8 cellular contexts compared by ENCODE assay signal in genomic region chr19:27802293-27802692, GRCh38.
DNase-seq lines count a peak whose midpoint lies in the region; ATAC-seq and TF ChIP-seq lines count a peak whose summit lies in the region.
"Not testable (repeated sequence)": the region's sequence is repeated elsewhere in the genome, so short reads cannot be mapped to it uniquely, and the experiment has no call there.

No MANE protein-coding gene starts in this region.

- not testable (repeated sequence) for H4K5ac ChIP-seq in H9 (ENCODE audit: insufficient read length, low read depth, low read length)

- not testable (repeated sequence) for H3K14ac ChIP-seq in H9 (ENCODE audit: insufficient read depth, low read length)

- not testable (repeated sequence) for H3K4me1 ChIP-seq in BE2C; H9 (ENCODE audit: insufficient read depth, low read length); OCI-LY7 (ENCODE audit: insufficient read depth, low read length, poor library complexity, severe bottlenecking); lower lobe of right lung

- peak; percentile 36 for TF ChIP-seq CTCF in BE2C (IDR thresholded peaks at IDR 0.05; ENCODE audit: low read depth, low read length)
- TF ChIP-seq CTCF in H9 (conservative IDR thresholded peaks at IDR 0.05): peak; percentile 69
- TF ChIP-seq CTCF in OCI-LY7 (conservative IDR thresholded peaks at IDR 0.05; ENCODE audit: low read length): peak; percentile 50
- peak in 35 of 56 donors; percentile 8 to 55 (median 27) for TF ChIP-seq CTCF in dorsolateral prefrontal cortex (IDR thresholded peaks at IDR 0.05 in 54 of 56, conservative IDR thresholded peaks at IDR 0.05 in 2 of 56; ENCODE audit: low read depth in 1 of 56, partially characterized antibody in 56 of 56)
- TF ChIP-seq CTCF in lower lobe of right lung (IDR thresholded peaks at IDR 0.05): peak; percentile 34

- not testable (repeated sequence) for H3K27me3 ChIP-seq in BE2C; H9 (ENCODE audit: insufficient read depth, low read length); dorsolateral prefrontal cortex; lower lobe of right lung (ENCODE audit: low read depth)

- not testable (repeated sequence) for H3K56ac ChIP-seq in H9 (ENCODE audit: insufficient read length, low read depth, low read length)

- not testable (repeated sequence) for H2AK5ac ChIP-seq in H9 (ENCODE audit: insufficient read length, low read length)

- not testable (repeated sequence) for H3K4me1 Mint-ChIP-seq in H9

- not testable (repeated sequence) for H3K23me2 ChIP-seq in H9 (ENCODE audit: insufficient read length, low read depth, low read length, poor library complexity, severe bottlenecking)

- not testable (repeated sequence) for H3K27me3 Mint-ChIP-seq in H9 (ENCODE audit: low read depth)

- H3K27ac Mint-ChIP-seq in H9: not testable (repeated sequence)

- CTCF ChIA-PET in OCI-LY7 (lab: Charles Lee; ENCODE audit: unreplicated experiment): not testable (repeated sequence)

- BruUV-seq in OCI-LY7 (replicated peaks; lab: Mats Ljungman, UMichigan): not testable (repeated sequence)

- POLR2A ChIA-PET in OCI-LY7 (lab: Charles Lee): not testable (repeated sequence)

- H3K36me3 ChIP-seq in BE2C: not testable (repeated sequence)
- H3K36me3 ChIP-seq in OCI-LY7 (ENCODE audit: insufficient read depth, low read length): peaks cover 77% of the 10 kb centered on the region
- H3K36me3 ChIP-seq in lower lobe of right lung: peaks cover 29% of the 10 kb centered on the region

- H3K9ac ChIP-seq in H9 (ENCODE audit: extremely low read depth, insufficient read length, low read length): not testable (repeated sequence)

- not testable (repeated sequence) for ATAC-seq in lower lobe of right lung

- DNase-seq in BE2C (peak; percentile 47), H9 (peak; percentile 50), dorsolateral prefrontal cortex (peak in 7 of 10 donors; percentile 39 to 65 (median 52)), head of caudate nucleus (peak in 26 of 42 donors; percentile 3 to 53 (median 30))
- not testable (repeated sequence) for DNase-seq in OCI-LY7 (ENCODE audit: low spot score); lower lobe of right lung
- peak; percentile 12 for DNase-seq in activated CD4-positive, alpha-beta T cell treated with anti-CD3 and anti-CD28 coated beads for 48 hours
- DNase-seq in stimulated activated CD4-positive, alpha-beta T cell treated with anti-CD3 and anti-CD28 coated beads, Interleukin-15, amount 100 ng/mL, for 24 hours: peak; percentile 15

- H3K4ac ChIP-seq in H9 (ENCODE audit: low read depth, low read length): not testable (repeated sequence)

- not testable (repeated sequence) for H2BK5ac ChIP-seq in H9 (ENCODE audit: insufficient read length, low read length)

- not testable (repeated sequence) for H3K9me2 ChIP-seq in OCI-LY7 (ENCODE audit: insufficient read depth, low read length)

- not testable (repeated sequence) for H3K18ac ChIP-seq in H9 (ENCODE audit: insufficient read length, low read depth, low read length)

- not testable (repeated sequence) for H3K4me3 Mint-ChIP-seq in H9

- H4K8ac ChIP-seq in H9 (replicated peaks; ENCODE audit: insufficient read length, low read depth, low read length): not testable (repeated sequence)

- not testable (repeated sequence) for H3K79me1 ChIP-seq in H9 (ENCODE audit: insufficient read depth, low read depth, low read length, poor library complexity, severe bottlenecking)

- not testable (repeated sequence) for H3K4me3 ChIP-seq in BE2C (ENCODE audit: low read depth, low read length); OCI-LY7 (ENCODE audit: low read depth, low read length, poor library complexity, severe bottlenecking); dorsolateral prefrontal cortex; lower lobe of right lung

- H2AFZ ChIP-seq in H9 (ENCODE audit: low read length); OCI-LY7 (ENCODE audit: low read length): not testable (repeated sequence)

- no CpG with 5 or more reads among the region's 15 CpGs for WGBS in H9 (ENCODE audit: extremely low coverage, insufficient read length, low lambda C conversion rate)

- not testable (repeated sequence) for H4K20me1 ChIP-seq in H9 (ENCODE audit: control insufficient read depth, insufficient read depth, insufficient read length); OCI-LY7 (ENCODE audit: insufficient read depth, low read length)

- H3K27ac ChIP-seq in H9 (ENCODE audit: insufficient read length, low read depth, low read length); OCI-LY7 (ENCODE audit: low read depth, low read length, poor library complexity, severe bottlenecking); dorsolateral prefrontal cortex; lower lobe of right lung: not testable (repeated sequence)

- H3K36me3 Mint-ChIP-seq in H9 (ENCODE audit: insufficient read depth in 1 of 3, low read depth in 3 of 3): peaks cover 35 to 70% (median 59%) of the 10 kb centered on the region in 3 experiments

- H3T11ph ChIP-seq in H9 (ENCODE audit: low read length): not testable (repeated sequence)

- peaks cover 52 to 58% of the 10 kb centered on the region in 2 experiments for H3K9me3 Mint-ChIP-seq in H9

- H3K79me2 ChIP-seq in H9 (ENCODE audit: insufficient read depth, low read length): not testable (repeated sequence)
- peaks cover 42% of the 10 kb centered on the region for H3K79me2 ChIP-seq in OCI-LY7 (ENCODE audit: insufficient read depth, low read depth, low read length)

- H2BK12ac ChIP-seq in H9 (ENCODE audit: insufficient read length, low read depth, low read length): not testable (repeated sequence)

- not testable (repeated sequence) for H3K9me3 ChIP-seq in BE2C; H9 (ENCODE audit: control insufficient read depth, low read depth, low read length); OCI-LY7 (ENCODE audit: low read length); lower lobe of right lung

- intact Hi-C loops in OCI-LY7 (cut with micrococcal nuclease; ENCODE audit: unreplicated experiment); dorsolateral prefrontal cortex (cut with DNase I); lower lobe of right lung (cut with DNase I): not testable (repeated sequence)
- intact Hi-C loops in head of caudate nucleus (cut with DNase I): loop anchor here (10.0 kb wide), 1 partner anchor 93 kb away; no protein-coding TSS in a partner anchor

- not testable (repeated sequence) for H2BK20ac ChIP-seq in H9 (ENCODE audit: low read depth, low read length, poor library complexity, severe bottlenecking)

- H4K91ac ChIP-seq in H9 (ENCODE audit: insufficient read length, low read depth, low read length): not testable (repeated sequence)

- H2BK15ac ChIP-seq in H9 (ENCODE audit: low read depth, low read length): not testable (repeated sequence)

- not testable (repeated sequence) for H3K23ac ChIP-seq in H9 (ENCODE audit: insufficient read length, low read depth, low read length)

- H2BK120ac ChIP-seq in H9 (ENCODE audit: low read depth, low read length, poor library complexity, severe bottlenecking): not testable (repeated sequence)

- not testable (repeated sequence) for H3K4me2 ChIP-seq in H9 (ENCODE audit: insufficient read depth, insufficient read length, low read length); OCI-LY7 (ENCODE audit: low read length)
